Comparison of ENCODE assay signal across 9 cellular contexts in genomic region chrX:154056739-154057367, GRCh38. TPM values are rescaled to one million over a fixed set of nuclear protein-coding genes. Genes with fewer than 3 reads are reported as not detected.
DNase-seq lines count a peak whose midpoint lies in the region; ATAC-seq, FAIRE-seq and TF ChIP-seq lines count a peak whose summit lies in the region.
"Had no signal": no experiment of that assay in that cellular context is flagged by ENCODE, and none has a peak within 500 bp of the region (broad histone marks: within the 10 kb centered on the region; RNA-seq: fewer than 3 reads in every experiment).

No MANE protein-coding gene starts in this region.

- no peaks in the 10 kb centered on the region for H3K27me3 Mint-ChIP-seq in astrocyte (ENCODE audit: low read depth, unreplicated experiment)
- no peaks in the 10 kb centered on the region for H3K27me3 Mint-ChIP-seq in naive thymus-derived CD4-positive, alpha-beta T cell

- H3K4me2 ChIP-seq in astrocyte (ENCODE audit: low read length) = no peak overlapping the region

- no peak overlapping the region for H3K9ac ChIP-seq in astrocyte (ENCODE audit: low read length)

- peaks cover 8% of the 10 kb centered on the region for H3K4me1 ChIP-seq in astrocyte (ENCODE audit: insufficient read depth, low read length)
- H3K4me1 ChIP-seq in naive thymus-derived CD4-positive, alpha-beta T cell (ENCODE audit: control insufficient read depth in 2 of 2, insufficient read depth in 2 of 2, low read length in 2 of 2) = peaks cover 3 to 24% of the 10 kb centered on the region in 2 donors

- peak; percentile 94 for FAIRE-seq in astrocyte (lab: Jason Lieb, UNC)

- H4K20me1 ChIP-seq in astrocyte (ENCODE audit: insufficient read depth, low read length) = peaks cover 73% of the 10 kb centered on the region

- H2AFZ ChIP-seq in astrocyte (ENCODE audit: low read depth, low read length) = no peak overlapping the region

- H3K4me1 Mint-ChIP-seq in astrocyte (ENCODE audit: low read depth, unreplicated experiment) = peaks cover 5% of the 10 kb centered on the region
- peaks cover 34 to 66% (median 58%) of the 10 kb centered on the region in 7 donors for H3K4me1 Mint-ChIP-seq in naive thymus-derived CD4-positive, alpha-beta T cell

- peak overlapping the region; percentile 1 for H3K4me3 Mint-ChIP-seq in astrocyte (ENCODE audit: unreplicated experiment)
- peak overlapping the region in 8 of 10 donors; percentile 3 to 59 (median 40) for H3K4me3 Mint-ChIP-seq in naive thymus-derived CD4-positive, alpha-beta T cell

- no peaks in the 10 kb centered on the region for H3K27me3 ChIP-seq in astrocyte (ENCODE audit: insufficient read depth, low read length)
- H3K27me3 ChIP-seq in naive thymus-derived CD4-positive, alpha-beta T cell (ENCODE audit: control insufficient read depth in 2 of 2, insufficient read depth in 2 of 2, low read length in 2 of 2) = no peaks in the 10 kb centered on the region
- H3K27me3 ChIP-seq: brain microvascular endothelial cell had no signal

- no peak overlapping the region for H3K27ac ChIP-seq in astrocyte (ENCODE audit: low read depth, low read length)
- peak overlapping the region; percentile 23 for H3K27ac ChIP-seq in naive thymus-derived CD4-positive, alpha-beta T cell (ENCODE audit: low read depth, low read length)
- H3K27ac ChIP-seq: brain microvascular endothelial cell had no signal

- peak; percentile 45 for DNase-seq in GF-D8 (lab: John Stamatoyannopoulos, UW)
- peak; percentile 56 for DNase-seq in NCI-H2107 treated with DMSO at 0.1 percent for 48 hours (lab: John Stamatoyannopoulos, UW; ENCODE audit: unreplicated experiment)
- no peak for DNase-seq in astrocyte (ENCODE audit: low read depth)
- DNase-seq in naive thymus-derived CD4-positive, alpha-beta T cell = peak in 6 of 9 donors; percentile 11 to 31 (median 21)
- DNase-seq in stimulated activated naive CD4-positive, alpha-beta T cell treated with Interleukin-2 at 50 U/mL for 16 hours (lab: John Stamatoyannopoulos, UW) = no peak
- DNase-seq in NCI-H187 (lab: John Stamatoyannopoulos, UW) = no peak
- DNase-seq in NCI-H1048 (lab: John Stamatoyannopoulos, UW) = no peak
- DNase-seq: brain microvascular endothelial cell had no signal

- H3K36me3 ChIP-seq in astrocyte (ENCODE audit: insufficient read depth, low read length) = no peaks in the 10 kb centered on the region
- H3K36me3 ChIP-seq in naive thymus-derived CD4-positive, alpha-beta T cell (ENCODE audit: control insufficient read depth in 2 of 3, insufficient read depth in 3 of 3, low read length in 3 of 3) = peaks cover 0 to 12% (median 0%) of the 10 kb centered on the region in 3 experiments
- H3K36me3 ChIP-seq: brain microvascular endothelial cell had no signal

- no peak overlapping the region for H3K27ac Mint-ChIP-seq in astrocyte (ENCODE audit: unreplicated experiment)
- H3K27ac Mint-ChIP-seq in naive thymus-derived CD4-positive, alpha-beta T cell = peak overlapping the region; percentile 34 to 85 (median 61)

- H3K79me2 ChIP-seq in astrocyte (ENCODE audit: insufficient read depth, low read length) = peaks cover 70% of the 10 kb centered on the region

- POLR2A ChIA-PET in naive thymus-derived CD4-positive, alpha-beta T cell (lab: Charles Lee) = interaction anchor here (0.6 to 0.9 kb wide), 2 partner anchors 36 to 38 kb away, joined by 3 read pairs; no protein-coding TSS in a partner anchor

- H3K9me3 Mint-ChIP-seq in astrocyte (ENCODE audit: unreplicated experiment) = no peaks in the 10 kb centered on the region
- H3K9me3 Mint-ChIP-seq in naive thymus-derived CD4-positive, alpha-beta T cell = no peaks in the 10 kb centered on the region

- peak; percentile 55 for ATAC-seq in naive thymus-derived CD4-positive, alpha-beta T cell

- peaks cover 4% of the 10 kb centered on the region for H3K36me3 Mint-ChIP-seq in astrocyte (ENCODE audit: low read depth, unreplicated experiment)
- H3K36me3 Mint-ChIP-seq in naive thymus-derived CD4-positive, alpha-beta T cell = peaks cover 0 to 15% (median 2%) of the 10 kb centered on the region in 5 donors

- CTCF ChIA-PET in naive thymus-derived CD4-positive, alpha-beta T cell (lab: Charles Lee) = no interaction called here

- intact Hi-C loops in naive thymus-derived CD4-positive, alpha-beta T cell (cut with micrococcal nuclease) = loop anchor here (5.0 to 10.0 kb wide), 2 partner anchors 35 to 292 kb away; partner anchors contain the start of gene PLXNB3 (in 1 of the 2)

- H3K9me3 ChIP-seq in astrocyte (ENCODE audit: insufficient read depth, low read depth, low read length) = no peaks in the 10 kb centered on the region
- no peaks in the 10 kb centered on the region for H3K9me3 ChIP-seq in naive thymus-derived CD4-positive, alpha-beta T cell (ENCODE audit: control insufficient read depth in 2 of 3, low read length in 3 of 3)

- TF ChIP-seq CTCF in astrocyte (IDR thresholded peaks at IDR 0.05; ENCODE audit: insufficient read depth, low read depth, low read length) = no peak

- H3K4me3 ChIP-seq in astrocyte (ENCODE audit: insufficient read depth, low read depth, low read length) = no peak overlapping the region
- no peak overlapping the region for H3K4me3 ChIP-seq in naive thymus-derived CD4-positive, alpha-beta T cell (ENCODE audit: low read length)
- H3K4me3 ChIP-seq: skin epidermis had no signal

RNA-seq across cellular contexts. Expression of gene IRAK1, which starts 37.2 kb away (rescaled TPM):
- 67.6 and 69.6 TPM in 2 replicates for total RNA-seq in astrocyte
- total RNA-seq in naive thymus-derived CD4-positive, alpha-beta T cell = 100 to 1,000 TPM in 2 of 5 experiments, 10 to 100 TPM in 3; 50.6 to 120 (median 61.6) TPM
- 10 to 100 TPM; 20.0 to 47.2 TPM for polyA plus RNA-seq in naive thymus-derived CD4-positive, alpha-beta T cell

RNA-seq across cellular contexts. Expression of gene MECP2, which starts 40.7 kb away (rescaled TPM):
- 29.2 and 36.2 TPM in 2 replicates for total RNA-seq in astrocyte
- total RNA-seq in naive thymus-derived CD4-positive, alpha-beta T cell = 100 to 1,000 TPM in 3 of 5 experiments, 10 to 100 TPM in 2; 72.7 to 155 (median 103) TPM
- 10 to 100 TPM; 12.1 to 22.5 TPM for polyA plus RNA-seq in naive thymus-derived CD4-positive, alpha-beta T cell

Comparison
In these comparisons a context has a peak if more than half of its experiments do, and no peak if none do; other contexts are left out.
1. DNase-seq: peak in GF-D8 (single experiment), NCI-H2107 treated with DMSO at 0.1 percent for 48 hours (single experiment) and naive thymus-derived CD4-positive, alpha-beta T cell (6 of 9); none in astrocyte (single experiment), stimulated activated naive CD4-positive, alpha-beta T cell treated with Interleukin-2 at 50 U/mL for 16 hours (single experiment), NCI-H187 (0 of 2) and NCI-H1048 (single experiment).